1 cellular context compared by ENCODE assay signal in genomic region chr10:13421382-13421917, GRCh38.
TF ChIP-seq lines count a peak whose summit lies in the region.

No MANE protein-coding gene starts in this region.

TF ChIP-seq in GM23338, 12 proteins besides CTCF, POLR2A, EP300 and RAD21 (continued from another document):
- TF ChIP-seq, protein P1, sequence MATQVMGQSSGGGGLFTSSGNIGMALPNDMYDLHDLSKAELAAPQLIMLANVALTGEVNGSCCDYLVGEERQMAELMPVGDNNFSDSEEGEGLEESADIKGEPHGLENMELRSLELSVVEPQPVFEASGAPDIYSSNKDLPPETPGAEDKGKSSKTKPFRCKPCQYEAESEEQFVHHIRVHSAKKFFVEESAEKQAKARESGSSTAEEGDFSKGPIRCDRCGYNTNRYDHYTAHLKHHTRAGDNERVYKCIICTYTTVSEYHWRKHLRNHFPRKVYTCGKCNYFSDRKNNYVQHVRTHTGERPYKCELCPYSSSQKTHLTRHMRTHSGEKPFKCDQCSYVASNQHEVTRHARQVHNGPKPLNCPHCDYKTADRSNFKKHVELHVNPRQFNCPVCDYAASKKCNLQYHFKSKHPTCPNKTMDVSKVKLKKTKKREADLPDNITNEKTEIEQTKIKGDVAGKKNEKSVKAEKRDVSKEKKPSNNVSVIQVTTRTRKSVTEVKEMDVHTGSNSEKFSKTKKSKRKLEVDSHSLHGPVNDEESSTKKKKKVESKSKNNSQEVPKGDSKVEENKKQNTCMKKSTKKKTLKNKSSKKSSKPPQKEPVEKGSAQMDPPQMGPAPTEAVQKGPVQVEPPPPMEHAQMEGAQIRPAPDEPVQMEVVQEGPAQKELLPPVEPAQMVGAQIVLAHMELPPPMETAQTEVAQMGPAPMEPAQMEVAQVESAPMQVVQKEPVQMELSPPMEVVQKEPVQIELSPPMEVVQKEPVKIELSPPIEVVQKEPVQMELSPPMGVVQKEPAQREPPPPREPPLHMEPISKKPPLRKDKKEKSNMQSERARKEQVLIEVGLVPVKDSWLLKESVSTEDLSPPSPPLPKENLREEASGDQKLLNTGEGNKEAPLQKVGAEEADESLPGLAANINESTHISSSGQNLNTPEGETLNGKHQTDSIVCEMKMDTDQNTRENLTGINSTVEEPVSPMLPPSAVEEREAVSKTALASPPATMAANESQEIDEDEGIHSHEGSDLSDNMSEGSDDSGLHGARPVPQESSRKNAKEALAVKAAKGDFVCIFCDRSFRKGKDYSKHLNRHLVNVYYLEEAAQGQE (IDR thresholded peaks at IDR 0.05; ENCODE audit: unreplicated experiment): no peak
- no peak for TF ChIP-seq ZNF114 (CRISPR knock-in tag; IDR thresholded peaks at IDR 0.05)
- TF ChIP-seq ETS1 (IDR thresholded peaks at IDR 0.05): no peak
- TF ChIP-seq JUNB (IDR thresholded peaks at IDR 0.05; ENCODE audit: unreplicated experiment): no peak
- no peak for TF ChIP-seq EZH2phosphoT487 (IDR thresholded peaks at IDR 0.05; ENCODE audit: unreplicated experiment)
- no peak for TF ChIP-seq NANOG (IDR thresholded peaks at IDR 0.05; ENCODE audit: borderline replicate concordance)
- no peak for TF ChIP-seq ZNF462 (CRISPR knock-in tag; IDR thresholded peaks at IDR 0.05)
